In the genomic region with DNA sequence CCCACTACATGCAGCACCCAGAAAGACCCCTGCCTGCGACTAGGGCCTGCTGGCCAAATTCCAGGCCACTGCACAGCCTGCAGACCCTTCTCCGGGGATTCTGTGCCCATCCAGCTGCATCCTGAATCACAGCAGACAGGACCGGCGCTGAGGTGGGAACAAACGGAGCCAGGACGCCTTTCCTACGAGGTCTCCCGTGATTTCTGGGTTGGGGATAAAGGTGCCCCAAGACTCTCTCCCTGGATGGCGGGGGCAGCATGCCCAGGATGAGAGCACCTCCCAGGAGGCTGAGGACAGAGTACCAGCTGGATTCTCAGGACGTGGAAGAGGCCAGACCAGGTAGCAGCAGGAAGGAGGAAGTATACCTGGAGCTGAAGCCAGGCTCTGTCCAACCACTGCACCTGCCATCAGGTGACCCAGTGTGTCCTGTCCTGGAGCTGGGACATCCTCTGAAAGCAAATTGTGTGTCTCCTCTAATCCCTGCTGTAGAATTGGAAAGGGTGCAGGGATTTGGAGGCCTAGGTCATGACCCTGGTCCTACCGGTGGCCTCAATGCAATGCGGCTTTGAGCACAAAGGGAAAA, we compare ENCODE assay signal across 20 cellular contexts. TPM values are rescaled to one million over a fixed set of nuclear protein-coding genes. Genes with fewer than 3 reads are reported as not detected.
A peak's percentile ranks its signal among the peaks of the same experiment; 100 is the strongest.
DNase-seq lines count a peak whose midpoint lies in the region; ATAC-seq, FAIRE-seq and TF ChIP-seq lines count a peak whose summit lies in the region.
"Had no signal": no experiment of that assay in that cellular context is flagged by ENCODE, and none has a peak within 500 bp of the region (broad histone marks: within the 10 kb centered on the region; RNA-seq: fewer than 3 reads in every experiment).

No MANE protein-coding gene starts in this region.

- H3K9me3 ChIP-seq in mucosa of descending colon (no peaks in the 10 kb centered on the region), neural progenitor cell (ENCODE audit: low read depth) (no peaks in the 10 kb centered on the region)
- H3K9me3 ChIP-seq: A549, Caco-2, HAP-1 had no signal

- DNase-seq in 8988T = peak; percentile 2
- DNase-seq in GM12892 (ENCODE audit: insufficient read length) = peak; percentile 4
- DNase-seq in iPS-NIHi11 (ENCODE audit: low spot score) = peak; percentile 5
- DNase-seq in mucosa of descending colon = no peak
- no peak for DNase-seq in NCI-H187 (lab: John Stamatoyannopoulos, UW)
- no peak for DNase-seq in neural progenitor cell (ENCODE audit: low spot score)
- no peak for DNase-seq in activated effector memory CD4-positive, alpha-beta T cell treated with Interleukin-2 at 50 U/mL for 16 hours
- DNase-seq: AML-193; Caco-2; CD4-positive, alpha-beta T cell; DMS79 treated with DMSO at 0.1 percent for 48 hours; GF-D8 had no signal

- no peak overlapping the region for H3K9ac ChIP-seq in neural progenitor cell

- no peaks in the 10 kb centered on the region for H4K20me1 ChIP-seq in neural progenitor cell (ENCODE audit: low read depth)

- no peak for FAIRE-seq in GM12892 (lab: Jason Lieb, UNC)
- FAIRE-seq: A549, D721Med had no signal

- H3K27me3 Mint-ChIP-seq in neural progenitor cell (ENCODE audit: insufficient read depth, low read depth) = peaks cover 4% of the 10 kb centered on the region
- H3K27me3 Mint-ChIP-seq: CD4-positive, alpha-beta T cell had no signal

- no peaks in the 10 kb centered on the region for H3K4me1 ChIP-seq in mucosa of descending colon (ENCODE audit: low read depth)
- peaks cover 16% of the 10 kb centered on the region for H3K4me1 ChIP-seq in neural progenitor cell

- no peak overlapping the region for H3K27ac ChIP-seq in neural progenitor cell
- H3K27ac ChIP-seq: A549, C4-2B had no signal

- no peak for TF ChIP-seq POLR2A in GM12892 (IDR thresholded peaks at IDR 0.05; ENCODE audit: low read depth, low read length)

- H3K4me3 ChIP-seq in mucosa of descending colon (no peak overlapping the region), neural progenitor cell (no peak overlapping the region)
- H3K4me3 ChIP-seq: A549, HAP-1 had no signal

- no peak overlapping the region for H3K4me3 Mint-ChIP-seq in neural progenitor cell
- H3K4me3 Mint-ChIP-seq: CD4-positive, alpha-beta T cell had no signal

- no peaks in the 10 kb centered on the region for H3K9me3 Mint-ChIP-seq in neural progenitor cell
- H3K9me3 Mint-ChIP-seq: CD4-positive, alpha-beta T cell had no signal

- H3K4me1 Mint-ChIP-seq in neural progenitor cell = peaks cover 14% of the 10 kb centered on the region

- H3K27me3 ChIP-seq in neural progenitor cell = no peaks in the 10 kb centered on the region

- peaks cover 15% of the 10 kb centered on the region for H3F3A ChIP-seq in neural progenitor cell (ENCODE audit: low read depth)

- H3K27ac Mint-ChIP-seq in neural progenitor cell = no peak overlapping the region
- H3K27ac Mint-ChIP-seq: CD4-positive, alpha-beta T cell had no signal

- H3K36me3 Mint-ChIP-seq in neural progenitor cell = no peaks in the 10 kb centered on the region

- no peaks in the 10 kb centered on the region for H3K36me3 ChIP-seq in mucosa of descending colon (ENCODE audit: low read depth)
- no peaks in the 10 kb centered on the region for H3K36me3 ChIP-seq in neural progenitor cell
- H3K36me3 ChIP-seq: HAP-1 had no signal

- H2AFZ ChIP-seq in neural progenitor cell (replicated peaks) = no peak overlapping the region

- H3K79me2 ChIP-seq in neural progenitor cell (ENCODE audit: low read depth) = no peaks in the 10 kb centered on the region

- intact Hi-C loops in mucosa of descending colon (cut with DNase I, micrococcal nuclease) = no loop called here

- TF ChIP-seq CTCF in mucosa of descending colon (IDR thresholded peaks at IDR 0.05) (no peak), neural progenitor cell (IDR thresholded peaks at IDR 0.05) (no peak)

- H3K4me2 ChIP-seq in neural progenitor cell = no peak overlapping the region
- H3K4me2 ChIP-seq: A549 had no signal

- ATAC-seq in mucosa of descending colon (peak; percentile 58), GM19467 (IDR thresholded peaks at IDR 0.05; ENCODE audit: unreplicated experiment) (no peak)
- ATAC-seq: A549 had no signal

RNA-seq across cellular contexts. Expression of gene FUT5, which starts 3.4 kb away (rescaled TPM):
- not detected for polyA plus RNA-seq in GM12892 (2012; ENCODE audit: missing spikeins)
- not detected for total RNA-seq in mucosa of descending colon
- 0.09 TPM in 1 of 2 replicates, not detected in the other for total RNA-seq in neural progenitor cell (ENCODE audit: low replicate concordance)
- total RNA-seq: Caco-2, H4, HT-29 had no signal
- polyA plus RNA-seq: BJ had no signal

RNA-seq across cellular contexts. Expression of gene FUT3, which starts 22.5 kb away (rescaled TPM):
- polyA plus RNA-seq in GM12892 (2012; ENCODE audit: missing spikeins) = 0.81 TPM
- total RNA-seq in mucosa of descending colon (100 to 1,000 TPM; 128 to 276 (median 215) TPM), neural progenitor cell (ENCODE audit: low replicate concordance) (0.34 TPM in 1 of 2 replicates, not detected in the other)
- total RNA-seq: H4 had no signal
- polyA plus RNA-seq: BJ had no signal

RNA-seq across cellular contexts. Expression of gene NDUFA11, which starts 29.9 kb away (rescaled TPM):
- polyA plus RNA-seq in GM12892 (2012; ENCODE audit: missing spikeins) = 163 TPM
- total RNA-seq in mucosa of descending colon (100 to 1,000 TPM; 178 to 213 (median 182) TPM), neural progenitor cell (ENCODE audit: low replicate concordance) (102 and 197 TPM in 2 replicates)

RNA-seq across cellular contexts. Expression of gene VMAC, which starts 31.0 kb away (rescaled TPM):
- polyA plus RNA-seq in GM12892 (2012; ENCODE audit: missing spikeins) = 1.9 TPM
- total RNA-seq in mucosa of descending colon (10 to 100 TPM in 1 of 3 donors, 1 to 10 TPM in 2; 5.6 to 10.0 (median 8.3) TPM), neural progenitor cell (ENCODE audit: low replicate concordance) (4.6 and 6.8 TPM in 2 replicates)

RNA-seq across cellular contexts. Expression of gene FUT6, which starts 34.2 kb away (rescaled TPM):
- polyA plus RNA-seq in GM12892 (2012; ENCODE audit: missing spikeins) = not detected
- total RNA-seq in mucosa of descending colon (10 to 100 TPM; 44.4 to 93.6 (median 82.3) TPM), neural progenitor cell (ENCODE audit: low replicate concordance) (not detected in 2 replicates)
- total RNA-seq: Caco-2, H4, HT-29 had no signal
- polyA plus RNA-seq: A549, BJ had no signal

Comparison
In these comparisons a context has a peak if more than half of its experiments do, and no peak if none do; other contexts are left out.
1. DNase-seq: peak in 8988T (single experiment), GM12892 (single experiment) and iPS-NIHi11 (single experiment); none in mucosa of descending colon (0 of 3), NCI-H187 (0 of 2), neural progenitor cell (single experiment) and activated effector memory CD4-positive, alpha-beta T cell treated with Interleukin-2 at 50 U/mL for 16 hours (single experiment).
2. RNA of gene FUT3, which starts 22.5 kb away (total RNA-seq): 128 to 276 TPM in mucosa of descending colon; 0.34 TPM in neural progenitor cell; every median in the first group is over 10 times any median in the second.